ENCODE assay signal across 22 cellular contexts in the genomic region with DNA sequence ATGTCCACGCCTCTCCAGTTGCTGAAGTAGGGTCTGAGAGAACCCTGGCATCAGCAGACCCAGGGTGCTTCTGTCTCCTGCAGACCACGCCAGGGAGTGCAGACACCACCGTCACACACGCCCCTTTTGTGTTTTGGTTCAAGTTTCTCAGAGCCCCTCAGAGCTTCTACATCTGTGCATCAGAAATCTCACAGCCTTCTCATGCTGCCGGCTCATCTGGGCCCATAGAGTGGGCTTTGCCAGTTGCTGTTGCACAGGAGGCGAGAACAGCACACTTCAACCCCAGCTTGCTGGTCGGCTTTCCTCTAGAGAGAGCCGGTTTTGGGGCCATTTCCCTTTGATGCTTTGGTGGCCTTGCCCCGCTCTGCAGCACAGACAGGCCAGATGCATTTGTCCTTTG.
"Had no signal": no experiment of that assay in that cellular context is flagged by ENCODE, and none has a peak within 500 bp of the region (broad histone marks: within the 10 kb centered on the region; RNA-seq: fewer than 3 reads in every experiment).

No MANE protein-coding gene starts in this region.

- H3K4me1 ChIP-seq: parathyroid adenoma had no signal

- DNase-seq: activated CD4-positive, alpha-beta T cell treated with anti-CD3 and anti-CD28 coated beads, Interleukin-2, amount 10 ng/mL, durations not matched to agents 24 days and 14 days; activated gamma-delta T cell treated with Interleukin-2 at 50 U/mL for 16 hours; activated naive CD8-positive, alpha-beta T cell treated with anti-CD3 and anti-CD28 coated beads, Interleukin-2, amount 10 ng/mL, durations not matched to agents 7 days and 5 days; activated T-cell treated with anti-CD3 and anti-CD28 coated beads, Interleukin-2, amount 50 U/mL, for 48 hours; brain microvascular endothelial cell; dermis blood vessel endothelial cell; effector memory CD8-positive, alpha-beta T cell; foreskin melanocyte; immature natural killer cell; naive thymus-derived CD4-positive, alpha-beta T cell; retina; SJCRH30; stimulated activated CD4-positive, alpha-beta T cell treated with anti-CD3 and anti-CD28 coated beads, Interleukin-4, amount 100 ng/mL, for 24 hours; stimulated activated CD8-positive, alpha-beta memory T cell treated with anti-CD3 and anti-CD28 coated beads, Interleukin-4, amount 100 ng/mL, for 48 hours; stimulated activated naive CD4-positive, alpha-beta T cell treated with Interleukin-2 at 50 U/mL for 16 hours; T-helper 17 cell; WERI-Rb-1 had no signal

- H3K9ac ChIP-seq: parathyroid adenoma had no signal

- H3K9me3 ChIP-seq: SJCRH30, suprapubic skin had no signal

- H3K27me3 ChIP-seq: brain microvascular endothelial cell, SJCRH30, suprapubic skin had no signal

- H3K27ac ChIP-seq: brain microvascular endothelial cell, epithelial cell of prostate, parathyroid adenoma, SJCRH30, skin epidermis, suprapubic skin, WERI-Rb-1 had no signal

- H3K4me3 ChIP-seq: lung, SJCRH30, skin epidermis, suprapubic skin had no signal
